9 cellular contexts compared by ENCODE assay signal in the genomic region with DNA sequence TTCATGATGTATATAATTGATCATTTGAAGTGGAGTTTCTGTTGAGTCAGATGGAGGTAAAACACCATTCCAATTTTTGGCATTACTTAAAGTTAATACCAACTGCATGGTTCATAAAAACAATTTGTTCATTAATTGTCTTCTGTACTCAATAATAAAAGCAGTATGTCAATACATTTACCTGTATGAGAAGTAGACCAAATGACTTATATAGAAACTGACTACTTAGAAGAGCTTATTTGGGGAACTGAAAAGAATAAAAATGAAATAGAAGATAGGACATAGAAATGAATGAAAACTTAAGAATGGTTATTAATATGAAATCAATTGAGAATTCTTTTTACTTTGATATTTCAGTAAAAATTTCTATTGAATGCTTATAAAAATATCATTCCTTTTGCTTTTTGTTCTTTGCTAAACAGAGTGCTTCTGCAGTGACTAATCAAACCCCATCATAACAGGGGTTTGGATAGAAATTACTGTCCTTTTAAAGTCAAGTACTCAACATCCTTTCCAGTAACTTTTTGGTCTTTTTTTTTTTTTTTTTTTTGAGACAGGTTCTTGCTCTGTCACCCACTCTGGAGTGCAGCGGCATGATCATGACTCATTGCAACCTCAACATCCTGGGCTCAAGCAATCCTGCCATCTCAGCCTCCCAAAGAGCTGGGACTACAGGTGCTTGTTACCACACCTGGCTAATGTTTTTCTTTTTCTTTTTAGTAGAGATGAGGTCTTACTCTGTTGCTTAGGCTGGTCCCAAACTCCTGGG. TPM values are rescaled to one million over a fixed set of nuclear protein-coding genes. Genes with fewer than 3 reads are reported as not detected.
A peak's percentile ranks its signal among the peaks of the same experiment; 100 is the strongest.
DNase-seq lines count a peak whose midpoint lies in the region; ATAC-seq, FAIRE-seq and TF ChIP-seq lines count a peak whose summit lies in the region.
"Had no signal": no experiment of that assay in that cellular context is flagged by ENCODE, and none has a peak within 500 bp of the region (broad histone marks: within the 10 kb centered on the region; RNA-seq: fewer than 3 reads in every experiment).

No MANE protein-coding gene starts in this region.

- no peaks in the 10 kb centered on the region for H3K36me3 ChIP-seq in mucosa of descending colon (ENCODE audit: low read depth)

- TF ChIP-seq POLR2A in H54 (IDR thresholded peaks at IDR 0.05; ENCODE audit: low read depth, low read length) = no peak

- ATAC-seq in GM21723 (IDR thresholded peaks at IDR 0.05; ENCODE audit: unreplicated experiment) = peak; percentile 67
- ATAC-seq in mucosa of descending colon = no peak
- no peak for ATAC-seq in GM18520 (IDR thresholded peaks at IDR 0.05; ENCODE audit: unreplicated experiment)

- DNase-seq in COLO668 (lab: John Stamatoyannopoulos, UW; ENCODE audit: unreplicated experiment) (peak; percentile 14), T-helper 22 cell (ENCODE audit: low read depth) (peak; percentile 29), epithelial cell of esophagus (ENCODE audit: low read depth) (peak; percentile 62), mucosa of descending colon (no peak), NCI-H526 (lab: John Stamatoyannopoulos, UW) (no peak), H54 (ENCODE audit: insufficient read length, low spot score) (no peak)
- DNase-seq: activated B cell treated with CpG ODN at 0.5 μM for 24 hours had no signal

- intact Hi-C loops in mucosa of descending colon (cut with DNase I, micrococcal nuclease) = no loop called here

- H3K4me1 ChIP-seq in mucosa of descending colon (ENCODE audit: low read depth) = no peaks in the 10 kb centered on the region

- H3K9me3 ChIP-seq in mucosa of descending colon = no peaks in the 10 kb centered on the region

- no peak for FAIRE-seq in H54 (lab: Jason Lieb, UNC)

- H3K4me3 ChIP-seq in epithelial cell of esophagus (ENCODE audit: low read length) (no peak overlapping the region), mucosa of descending colon (no peak overlapping the region)

- TF ChIP-seq CTCF in epithelial cell of esophagus (IDR thresholded peaks at IDR 0.05; ENCODE audit: insufficient read depth, low read depth, low read length, missing control alignments) (no peak), mucosa of descending colon (IDR thresholded peaks at IDR 0.05) (no peak)

RNA-seq across cellular contexts. Expression of gene CRYBG3, which starts 6.5 kb away (rescaled TPM):
- total RNA-seq in mucosa of descending colon = 10 to 100 TPM; 13.6 to 71.6 (median 14.5) TPM

RNA-seq across cellular contexts. Expression of gene ARL6, which starts 50.8 kb away (rescaled TPM):
- total RNA-seq in mucosa of descending colon = 1 to 10 TPM; 2.2 to 6.5 (median 3.7) TPM

Comparison
In these comparisons a context has a peak if more than half of its experiments do, and no peak if none do; other contexts are left out.
1. DNase-seq: peak in COLO668 (single experiment), T-helper 22 cell (single experiment) and epithelial cell of esophagus (single experiment); none in mucosa of descending colon (0 of 3), NCI-H526 (0 of 2) and H54 (single experiment).